8 cellular contexts compared by ENCODE assay signal in genomic region chr3:11717768-11718581, GRCh38.
DNase-seq lines count a peak whose midpoint lies in the region; ATAC-seq and TF ChIP-seq lines count a peak whose summit lies in the region.

No MANE protein-coding gene starts in this region.

- H3K4me3 ChIP-seq in CD8-positive, alpha-beta memory T cell (ENCODE audit: low read length): peak overlapping the region; percentile 46
- peak overlapping the region; percentile 59 to 83 (median 71) for H3K4me3 ChIP-seq in mammary epithelial cell (replicated peaks in 1 of 3; ENCODE audit: insufficient read depth in 1 of 3, low read depth in 2 of 3, low read length in 3 of 3)

- intact Hi-C loops in mammary epithelial cell (cut with micrococcal nuclease): loop anchor here (1.0 to 2.0 kb wide), 3 partner anchors 19 to 339 kb away; no protein-coding TSS in a partner anchor

- in situ Hi-C loops in mammary epithelial cell (cut with MboI; ENCODE audit: low sequenced_read_pairs in 2 of 2): no loop called here

- no peaks in the 10 kb centered on the region for H3K27me3 ChIP-seq in CD8-positive, alpha-beta memory T cell (ENCODE audit: insufficient read depth, low read length, poor library complexity, severe bottlenecking)
- no peaks in the 10 kb centered on the region for H3K27me3 ChIP-seq in mammary epithelial cell (ENCODE audit: insufficient read depth, low read length)

- CTCF ChIA-PET in CD8-positive, alpha-beta memory T cell (lab: Charles Lee): no interaction called here
- CTCF ChIA-PET in mammary epithelial cell (lab: Charles Lee; ENCODE audit: low non-redundant PET): interaction anchor here (0.8 kb wide), 1 partner anchor 108 kb away, joined by 28 read pairs; no protein-coding TSS in a partner anchor

- H2AFZ ChIP-seq in mammary epithelial cell (ENCODE audit: low read depth, low read length): peak overlapping the region; percentile 90

- H3K36me3 Mint-ChIP-seq in CD8-positive, alpha-beta memory T cell: peaks cover 0 to 9% (median 0%) of the 10 kb centered on the region in 3 donors

- peak overlapping the region; percentile 88 to 97 (median 94) for H3K4me3 Mint-ChIP-seq in CD8-positive, alpha-beta memory T cell

- H3K27ac Mint-ChIP-seq in CD8-positive, alpha-beta memory T cell: peak overlapping the region; percentile 62 to 98 (median 94)

- peak; percentile 24 for ATAC-seq in GM21360 (IDR thresholded peaks at IDR 0.05; ENCODE audit: unreplicated experiment)

- H4K20me1 ChIP-seq in mammary epithelial cell (ENCODE audit: insufficient read depth, low read length): no peaks in the 10 kb centered on the region

- H3K9me3 ChIP-seq in CD8-positive, alpha-beta memory T cell (ENCODE audit: low read length): no peaks in the 10 kb centered on the region
- H3K9me3 ChIP-seq in mammary epithelial cell (replicated peaks; ENCODE audit: insufficient read depth, low read length): no peaks in the 10 kb centered on the region

- peak overlapping the region; percentile 81 for H3K9ac ChIP-seq in mammary epithelial cell (ENCODE audit: insufficient read depth, low read length)

- H3K27ac ChIP-seq in CD8-positive, alpha-beta memory T cell (ENCODE audit: low read depth, low read length): no peak overlapping the region
- H3K27ac ChIP-seq in mammary epithelial cell (ENCODE audit: insufficient read depth, low read depth, low read length): peak overlapping the region; percentile 93

- peak overlapping the region; percentile 93 for H3K4me2 ChIP-seq in mammary epithelial cell (ENCODE audit: insufficient read depth, low read depth, low read length)

- no peak for TF ChIP-seq CTCF in mammary epithelial cell (conservative IDR thresholded peaks at IDR 0.05 in 1 of 2, IDR thresholded peaks at IDR 0.05 in 1 of 2; ENCODE audit: extremely low read depth in 1 of 2, insufficient read depth in 1 of 2, low read depth in 1 of 2, low read length in 2 of 2)

- peaks cover 5% of the 10 kb centered on the region for H3K4me1 ChIP-seq in CD8-positive, alpha-beta memory T cell (ENCODE audit: insufficient read depth, low read length)
- peaks cover 33% of the 10 kb centered on the region for H3K4me1 ChIP-seq in mammary epithelial cell (ENCODE audit: insufficient read depth, low read length)

- no peaks in the 10 kb centered on the region for H3K9me3 Mint-ChIP-seq in CD8-positive, alpha-beta memory T cell

- TSS peak; percentile 32 for BruUV-seq in mammary epithelial cell (replicated peaks; lab: Mats Ljungman, UMichigan)

- WGBS in mammary epithelial cell (ENCODE audit: low coverage, missing lambda C conversion rate): 1% methylated on average over 9 of the region's 9 CpGs

- peaks cover 0 to 2% of the 10 kb centered on the region in 2 donors for H3K27me3 Mint-ChIP-seq in CD8-positive, alpha-beta memory T cell

- peaks cover 65% of the 10 kb centered on the region for H3K79me2 ChIP-seq in mammary epithelial cell (ENCODE audit: insufficient read depth, low read length)

- H3K4me1 Mint-ChIP-seq in CD8-positive, alpha-beta memory T cell: peaks cover 21 to 45% (median 32%) of the 10 kb centered on the region in 3 donors

- no peak for DNase-seq in CD8-positive, alpha-beta memory T cell
- DNase-seq in Kasumi-1 (lab: John Stamatoyannopoulos, UW) (peak; percentile 10 to 48), mammary epithelial cell (peak; percentile 47), medulla oblongata (ENCODE audit: extremely low spot score) (peak; percentile 46), activated gamma-delta T cell (lab: John Stamatoyannopoulos, UW) (no peak)
- no peak for DNase-seq in activated effector memory CD4-positive, alpha-beta T cell treated with anti-CD3 and anti-CD28 coated beads, Interleukin-2, amount 50 U/mL, for 16 hours
- no peak for DNase-seq in activated CD4-positive, CD25-positive, alpha-beta regulatory T cell treated with anti-CD3 and anti-CD28 coated beads, Interleukin-2, amount 50 U/mL, for 72 hours

- H3K36me3 ChIP-seq in CD8-positive, alpha-beta memory T cell (ENCODE audit: insufficient read depth, low read length): no peaks in the 10 kb centered on the region
- no peaks in the 10 kb centered on the region for H3K36me3 ChIP-seq in mammary epithelial cell (ENCODE audit: insufficient read depth, low read length)

- dilution Hi-C loops in mammary epithelial cell (cut with HindIII; ENCODE audit: low sequenced_read_pairs): no loop called here

- POLR2A ChIA-PET in CD8-positive, alpha-beta memory T cell (lab: Charles Lee): interaction anchor here (0.7 to 0.8 kb wide), 2 partner anchors 72 to 74 kb away, joined by 3 read pairs; partner anchors contain the start of gene VGLL4

Comparison
In these comparisons a context has a peak if more than half of its experiments do, and no peak if none do; other contexts are left out.
1. DNase-seq: peak in Kasumi-1 (2 of 2), mammary epithelial cell (single experiment) and medulla oblongata (single experiment); none in CD8-positive, alpha-beta memory T cell (0 of 5), activated effector memory CD4-positive, alpha-beta T cell treated with anti-CD3 and anti-CD28 coated beads, Interleukin-2, amount 50 U/mL, for 16 hours (single experiment), activated gamma-delta T cell (single experiment) and activated CD4-positive, CD25-positive, alpha-beta regulatory T cell treated with anti-CD3 and anti-CD28 coated beads, Interleukin-2, amount 50 U/mL, for 72 hours (single experiment).